Comparison of ENCODE assay signal across 8 cellular contexts in genomic region chr2:61536086-61536722, GRCh38. TPM values are rescaled to one million over a fixed set of nuclear protein-coding genes. Genes with fewer than 3 reads are reported as not detected.
DNase-seq lines count a peak whose midpoint lies in the region; ATAC-seq and TF ChIP-seq lines count a peak whose summit lies in the region.

No MANE protein-coding gene starts in this region.

- intact Hi-C loops in Right ventricle myocardium inferior (cut with DNase I): loop anchor here (5.0 to 10.0 kb wide), 5 partner anchors 121 to 316 kb away; partner anchors contain the start of gene FAM161A

- H3K4me1 ChIP-seq in cardiac muscle cell (ENCODE audit: low read depth) (peaks cover 20% of the 10 kb centered on the region), mucosa of rectum (ENCODE audit: control insufficient read depth in 2 of 2, insufficient read depth in 2 of 2, low read length in 2 of 2) (peaks cover 8 to 16% of the 10 kb centered on the region in 2 donors)

- peak; percentile 33 to 94 for DNase-seq in cardiac muscle cell (ENCODE audit: low read depth in 1 of 2, low spot score in 1 of 2)
- DNase-seq in Right ventricle myocardium inferior (ENCODE audit: missing footprints): no peak
- DNase-seq in RPMI7951 (ENCODE audit: low read depth): peak; percentile 23
- DNase-seq in dermis microvascular lymphatic vessel endothelial cell (ENCODE audit: low read depth in 2 of 2): peak; percentile 1 to 29
- DNase-seq in AG20443 (ENCODE audit: low spot score): no peak

- H3K9me3 ChIP-seq in cardiac muscle cell (ENCODE audit: low read depth) (no peaks in the 10 kb centered on the region), mucosa of rectum (ENCODE audit: control insufficient read depth in 2 of 2, low read length in 2 of 2) (no peaks in the 10 kb centered on the region)

- peak overlapping the region; percentile 97 for H3K27ac ChIP-seq in cardiac muscle cell
- peak overlapping the region; percentile 99 for H3K27ac ChIP-seq in mucosa of rectum (ENCODE audit: low read depth in 2 of 2, low read length in 2 of 2)

- peak overlapping the region; percentile 60 to 89 for H3K9ac ChIP-seq in mucosa of rectum (ENCODE audit: low read depth in 1 of 2, low read length in 2 of 2)

- peak overlapping the region; percentile 92 for H3K4me3 ChIP-seq in cardiac muscle cell
- peak overlapping the region; percentile 90 to 93 for H3K4me3 ChIP-seq in mucosa of rectum (ENCODE audit: low read length in 2 of 2)

- peaks cover 8% of the 10 kb centered on the region for H3K36me3 ChIP-seq in cardiac muscle cell
- peaks cover 0 to 3% of the 10 kb centered on the region in 2 donors for H3K36me3 ChIP-seq in mucosa of rectum (ENCODE audit: control insufficient read depth in 2 of 2, insufficient read depth in 2 of 2, low read length in 2 of 2)

- H3K27me3 ChIP-seq in cardiac muscle cell (no peaks in the 10 kb centered on the region), mucosa of rectum (ENCODE audit: control insufficient read depth in 2 of 2, insufficient read depth in 2 of 2, low read length in 2 of 2) (no peaks in the 10 kb centered on the region)

- TF ChIP-seq CTCF in cardiac muscle cell (IDR thresholded peaks at IDR 0.05; ENCODE audit: low read depth, low read length): no peak

- ATAC-seq in Right ventricle myocardium inferior: no peak
- ATAC-seq in HG02852 (IDR thresholded peaks at IDR 0.05; ENCODE audit: unreplicated experiment): no peak
- ATAC-seq in GM21529 (IDR thresholded peaks at IDR 0.05; ENCODE audit: unreplicated experiment): no peak

RNA-seq across cellular contexts. Expression of gene XPO1, which starts 2.0 kb away (rescaled TPM):
- total RNA-seq in cardiac muscle cell (94.8 and 160 TPM in 2 replicates), Right ventricle myocardium inferior (66.4 TPM), dermis microvascular lymphatic vessel endothelial cell (139 and 189 TPM in 2 replicates)
- 80.6 and 103 TPM in 2 replicates for polyA plus RNA-seq in cardiac muscle cell
- total RNA-seq in RPMI7951 (2014; rRNA removed; shearing (Covaris generic)): 226 and 297 TPM in 2 replicates

Comparison
In these comparisons a context has a peak if more than half of its experiments do, and no peak if none do; other contexts are left out.
1. DNase-seq: peak in cardiac muscle cell (2 of 2), RPMI7951 (single experiment) and dermis microvascular lymphatic vessel endothelial cell (2 of 2); none in Right ventricle myocardium inferior (single experiment) and AG20443 (single experiment).